Comparison of ENCODE assay signal across 3 cellular contexts in genomic region chr19:34668077-34668689, GRCh38. TPM values are rescaled to one million over a fixed set of nuclear protein-coding genes. Genes with fewer than 3 reads are reported as not detected.
"Had no signal": no experiment of that assay in that cellular context is flagged by ENCODE, and none has a peak within 500 bp of the region (broad histone marks: within the 10 kb centered on the region; RNA-seq: fewer than 3 reads in every experiment).

No MANE protein-coding gene starts in this region.

RNA-seq across cellular contexts. Expression of gene SCGB2B2, which starts 8.8 kb away (rescaled TPM):
- total RNA-seq: epithelial cell of proximal tubule, neural crest cell, smooth muscle cell had no signal
